In genomic region chr18:50192903-50193795, GRCh38 we compare ENCODE assay signal across 9 cellular contexts. TPM values are rescaled to one million over a fixed set of nuclear protein-coding genes. Genes with fewer than 3 reads are reported as not detected.
DNase-seq lines count a peak whose midpoint lies in the region; ATAC-seq and TF ChIP-seq lines count a peak whose summit lies in the region.
"Had no signal": no experiment of that assay in that cellular context is flagged by ENCODE, and none has a peak within 500 bp of the region (broad histone marks: within the 10 kb centered on the region; RNA-seq: fewer than 3 reads in every experiment).

No MANE protein-coding gene starts in this region.

- H2BK12ac ChIP-seq in neuronal stem cell (ENCODE audit: low read length), result no peak overlapping the region

- H3K27me3 ChIP-seq in Caco-2 (replicated peaks; ENCODE audit: control insufficient read depth, insufficient read depth, low read length) (no peaks in the 10 kb centered on the region), neuronal stem cell (ENCODE audit: control insufficient read depth in 3 of 3, insufficient read depth in 3 of 3, low read depth in 1 of 3, low read length in 3 of 3) (peaks cover 17 to 89% (median 44%) of the 10 kb centered on the region in 3 experiments), tibial artery (peaks cover 0 to 46% of the 10 kb centered on the region in 2 donors)

- H2BK15ac ChIP-seq in neuronal stem cell (ENCODE audit: low read length), result no peak overlapping the region

- H2AK5ac ChIP-seq in neuronal stem cell (ENCODE audit: low read depth, low read length), result peak overlapping the region; percentile 41

- no peaks in the 10 kb centered on the region for H3K36me3 Mint-ChIP-seq in Caco-2 (ENCODE audit: insufficient read depth, unreplicated experiment)

- peaks cover 2% of the 10 kb centered on the region for H3K4me1 Mint-ChIP-seq in Caco-2 (ENCODE audit: low read depth, unreplicated experiment)

- H3K4me1 ChIP-seq in Caco-2 (no peaks in the 10 kb centered on the region), neuronal stem cell (ENCODE audit: control insufficient read depth in 2 of 2, insufficient read depth in 1 of 2, low read depth in 1 of 2, low read length in 2 of 2) (peaks cover 0 to 12% of the 10 kb centered on the region in 2 donors), tibial artery (peaks cover 0 to 27% (median 21%) of the 10 kb centered on the region in 4 donors)

- no peaks in the 10 kb centered on the region for H3K27me3 Mint-ChIP-seq in Caco-2 (ENCODE audit: insufficient read depth, unreplicated experiment)

- no peak overlapping the region for H3K4ac ChIP-seq in neuronal stem cell (ENCODE audit: low read length)

- H3K18ac ChIP-seq in neuronal stem cell (ENCODE audit: low read length), result peak overlapping the region; percentile 45

- POLR2A ChIA-PET in Caco-2 (lab: Charles Lee), result no interaction called here

- TF ChIP-seq CTCF in Caco-2 (IDR thresholded peaks at IDR 0.05; ENCODE audit: insufficient read depth in 1 of 2, low read depth in 1 of 2, low read length in 1 of 2, severe bottlenecking in 1 of 2, unreplicated experiment in 1 of 2) (no peak), tibial artery (IDR thresholded peaks at IDR 0.05) (no peak)

- ATAC-seq in esophagus mucosa, result peak; percentile 68

- no peak overlapping the region for H2BK120ac ChIP-seq in neuronal stem cell (ENCODE audit: low read depth, low read length)

- H3K9me3 Mint-ChIP-seq in Caco-2 (ENCODE audit: unreplicated experiment), result no peaks in the 10 kb centered on the region

- H3K79me1 ChIP-seq in neuronal stem cell (ENCODE audit: low read depth, low read length), result no peaks in the 10 kb centered on the region

- H3K27ac Mint-ChIP-seq in Caco-2 (ENCODE audit: unreplicated experiment), result no peak overlapping the region

- H3K4me3 Mint-ChIP-seq in Caco-2 (ENCODE audit: unreplicated experiment), result peak overlapping the region; percentile 93

- no peak overlapping the region for H4K8ac ChIP-seq in neuronal stem cell (ENCODE audit: low read depth, low read length)

- H3K4me2 ChIP-seq in neuronal stem cell (ENCODE audit: insufficient read depth, low read length, poor library complexity, severe bottlenecking), result peak overlapping the region; percentile 93

- BruUV-seq in Caco-2 (replicated peaks; lab: Mats Ljungman, UMichigan), result no TSS peak

- no CpG with 5 or more reads among the region's 31 CpGs for WGBS in neuronal stem cell (ENCODE audit: extremely low coverage in 2 of 2, insufficient read length in 2 of 2, insufficient replicate concordance in 1 of 2), 2 donors

- peak in 1 of 2 experiments; percentile 3 for DNase-seq in Caco-2
- peak; percentile 6 for DNase-seq in LoVo (ENCODE audit: low spot score)
- no peak for DNase-seq in neuronal stem cell (ENCODE audit: low spot score)
- DNase-seq in activated CD4-positive, alpha-beta T cell treated with anti-CD3 and anti-CD28 coated beads for 1 hour, result no peak
- DNase-seq in tibial artery, result no peak
- no peak for DNase-seq in cerebellar cortex (ENCODE audit: low spot score)
- no peak for DNase-seq in DMS153 treated with DMSO at 0.1 percent for 48 hours (lab: John Stamatoyannopoulos, UW; ENCODE audit: unreplicated experiment)
- DNase-seq: OCI-M1 had no signal

- H3K27ac ChIP-seq in neuronal stem cell (replicated peaks; ENCODE audit: low read length) (no peak overlapping the region), tibial artery (no peak overlapping the region)

- CTCF ChIA-PET in Caco-2 (lab: Charles Lee), result interaction anchor here (0.6 kb wide), 1 partner anchor 57 kb away, joined by 6 read pairs; no protein-coding TSS in a partner anchor

- no peak overlapping the region for H2BK5ac ChIP-seq in neuronal stem cell (ENCODE audit: low read length)

- H3K9ac ChIP-seq in neuronal stem cell (ENCODE audit: low read depth, low read length, poor library complexity), result no peak overlapping the region

- no peak overlapping the region for H3K14ac ChIP-seq in neuronal stem cell (ENCODE audit: low read length)

- H3K9me3 ChIP-seq in Caco-2 (no peaks in the 10 kb centered on the region), neuronal stem cell (replicated peaks in 1 of 2; ENCODE audit: control insufficient read depth in 2 of 2, insufficient read depth in 1 of 2, low read depth in 1 of 2, low read length in 2 of 2) (peaks cover 0 to 3% of the 10 kb centered on the region in 2 donors), tibial artery (no peaks in the 10 kb centered on the region)

- no peak overlapping the region for H2AFZ ChIP-seq in neuronal stem cell (ENCODE audit: low read length)

- intact Hi-C loops in Caco-2 (cut with micrococcal nuclease; ENCODE audit: unreplicated experiment) (no loop called here), tibial artery (cut with DNase I; ENCODE audit: low total_unique reads) (no loop called here)

- H3K23ac ChIP-seq in neuronal stem cell (ENCODE audit: low read depth, low read length, poor library complexity), result no peak overlapping the region

- H3K36me3 ChIP-seq in Caco-2 (ENCODE audit: control insufficient read depth, insufficient read depth, low read length) (no peaks in the 10 kb centered on the region), neuronal stem cell (replicated peaks in 1 of 2; ENCODE audit: control insufficient read depth in 2 of 2, insufficient read depth in 2 of 2, low read length in 2 of 2) (no peaks in the 10 kb centered on the region), tibial artery (no peaks in the 10 kb centered on the region)

- H4K91ac ChIP-seq in neuronal stem cell (ENCODE audit: low read depth, low read length, poor library complexity), result no peak overlapping the region

- H3K4me3 ChIP-seq in Caco-2 (ENCODE audit: low read depth, low read length) (peak overlapping the region; percentile 74), neuronal stem cell (ENCODE audit: low read length in 2 of 2) (peak overlapping the region in 1 of 2 donors; percentile 33), tibial artery (peak overlapping the region in 1 of 2 donors; percentile 66)

RNA-seq across cellular contexts. Expression of gene MYO5B, which starts 1.8 kb away (rescaled TPM):
- total RNA-seq in Caco-2 (2022) (28.3 and 28.6 TPM in 2 replicates), esophagus mucosa (29.6 TPM)
- 1.3 TPM for polyA plus RNA-seq in neuronal stem cell (2013, experiment 1 of 2)
- polyA plus RNA-seq in neuronal stem cell (2013, experiment 2 of 2), result 1.4 TPM
